In genomic region chr12:115506822-115507629, GRCh38 we compare ENCODE assay signal across 2 cellular contexts.
A peak's percentile ranks its signal among the peaks of the same experiment; 100 is the strongest.
TF ChIP-seq lines count a peak whose summit lies in the region.

No MANE protein-coding gene starts in this region.

TF ChIP-seq in HCT116, 20 proteins besides CTCF, POLR2A, EP300 and RAD21:
- 0 out of 2 replicates have a peak, but pooled peaks have one; percentile 31 for TF ChIP-seq JUND (IDR thresholded peaks at IDR 0.05)
- peak; percentile 20; the same call in 1 of the 2 replicates for TF ChIP-seq MAX (IDR thresholded peaks at IDR 0.05)
- TF ChIP-seq TCF7L2 (IDR thresholded peaks at IDR 0.05; ENCODE audit: borderline replicate concordance, extremely low read depth, insufficient read depth, insufficient read length) = peak; percentile 60
- no peak for TF ChIP-seq ELF1 (IDR thresholded peaks at IDR 0.05; ENCODE audit: borderline replicate concordance, low read depth)
- TF ChIP-seq CBX3 (IDR thresholded peaks at IDR 0.05; ENCODE audit: low read depth) = no peak
- peak; percentile 21; the same call in 1 of the 2 replicates for TF ChIP-seq FOSL1 (IDR thresholded peaks at IDR 0.05; ENCODE audit: low read depth)
- TF ChIP-seq SP1 (IDR thresholded peaks at IDR 0.05; ENCODE audit: low read depth) = 0 out of 2 replicates have a peak, but pooled peaks have one; percentile 7

TF ChIP-seq in H1, 55 proteins besides CTCF, POLR2A, EP300 and RAD21:
- peak; percentile 71; the same call in 1 of the 2 replicates for TF ChIP-seq JUND (IDR thresholded peaks at IDR 0.05; ENCODE audit: low read length)
- no peak for TF ChIP-seq RBBP5 (IDR thresholded peaks at IDR 0.05; ENCODE audit: borderline replicate concordance, low read depth, low read length)
- TF ChIP-seq USF2 (IDR thresholded peaks at IDR 0.05; ENCODE audit: low read length) = peak; percentile 40; the same call in 1 of the 2 replicates
- TF ChIP-seq YY1 (IDR thresholded peaks at IDR 0.05; ENCODE audit: low read depth, low read length) = no peak
- no peak for TF ChIP-seq ASH2L (IDR thresholded peaks at IDR 0.05; ENCODE audit: low read length)
TF ChIP-seq in H1: peak in this region for 2.
